Comparison of ENCODE assay signal across 8 cellular contexts in genomic region chr15:60399246-60399915, GRCh38. TPM values are rescaled to one million over a fixed set of nuclear protein-coding genes. Genes with fewer than 3 reads are reported as not detected.
DNase-seq lines count a peak whose midpoint lies in the region; ATAC-seq, FAIRE-seq and TF ChIP-seq lines count a peak whose summit lies in the region.

No MANE protein-coding gene starts in this region.

- WGBS in H9 (ENCODE audit: extremely low coverage, insufficient read length, low lambda C conversion rate) = no CpG with 5 or more reads among the region's 21 CpGs

- H3K4ac ChIP-seq in H9 (ENCODE audit: low read depth, low read length) = no peak overlapping the region

- H3K79me2 ChIP-seq in H9 (ENCODE audit: insufficient read depth, low read length) = peaks cover 6% of the 10 kb centered on the region; the same call in 1 of the 2 replicates

- H2AFZ ChIP-seq in H9 (ENCODE audit: low read length) = peak overlapping the region; percentile 50

- peaks cover 0 to 3% (median 0%) of the 10 kb centered on the region in 3 experiments; a peak in 2 of 7 replicates for H3K36me3 Mint-ChIP-seq in H9 (ENCODE audit: insufficient read depth in 1 of 3, low read depth in 3 of 3)
- H3K36me3 Mint-ChIP-seq in activated B cell treated with CpG ODN at 0.5 μM for 24 hours (ENCODE audit: low read depth) = peaks cover 22% of the 10 kb centered on the region

- peaks cover 38% of the 10 kb centered on the region for H3K27me3 Mint-ChIP-seq in H9 (ENCODE audit: low read depth)
- H3K27me3 Mint-ChIP-seq in activated B cell treated with CpG ODN at 0.5 μM for 24 hours = no peaks in the 10 kb centered on the region

- TF ChIP-seq CTCF in H9 (conservative IDR thresholded peaks at IDR 0.05) = no peak
- no peak for TF ChIP-seq CTCF in activated B cell treated with CpG ODN at 0.5 μM for 24 hours (IDR thresholded peaks at IDR 0.05)
- no peak for TF ChIP-seq CTCF in foreskin keratinocyte (conservative IDR thresholded peaks at IDR 0.05)

- H3K56ac ChIP-seq in H9 (ENCODE audit: insufficient read length, low read depth, low read length) = no peak overlapping the region

- no peak overlapping the region for H3K23ac ChIP-seq in H9 (ENCODE audit: insufficient read length, low read depth, low read length)

- H3K79me1 ChIP-seq in H9 (ENCODE audit: insufficient read depth, low read depth, low read length, poor library complexity, severe bottlenecking) = no peaks in the 10 kb centered on the region

- H2BK15ac ChIP-seq in H9 (ENCODE audit: low read depth, low read length) = no peak overlapping the region

- no peak overlapping the region for H2BK120ac ChIP-seq in H9 (ENCODE audit: low read depth, low read length, poor library complexity, severe bottlenecking)

- peaks cover 0 to 7% (median 0%) of the 10 kb centered on the region in 3 donors for H3K36me3 ChIP-seq in skeletal muscle tissue (ENCODE audit: control insufficient read depth in 3 of 3, insufficient read depth in 3 of 3, low read length in 3 of 3)

- H3K4me1 ChIP-seq in H9 (ENCODE audit: insufficient read depth, low read length) (peaks cover 9% of the 10 kb centered on the region; the same call in 1 of the 2 replicates), foreskin keratinocyte (peaks cover 23% of the 10 kb centered on the region), skeletal muscle tissue (ENCODE audit: control insufficient read depth in 3 of 3, insufficient read depth in 3 of 3, low read length in 3 of 3) (peaks cover 29 to 37% (median 37%) of the 10 kb centered on the region in 3 donors)

- no peak for TF ChIP-seq POLR2A in H54 (IDR thresholded peaks at IDR 0.05; ENCODE audit: low read depth, low read length)

- H3K9ac ChIP-seq in H9 (ENCODE audit: extremely low read depth, insufficient read length, low read length) (peak overlapping the region; percentile 30), skeletal muscle tissue (ENCODE audit: low read depth in 1 of 3, low read length in 3 of 3) (peak overlapping the region; percentile 51 to 82 (median 80))

- no peak for FAIRE-seq in H54 (lab: Jason Lieb, UNC)

- H3K23me2 ChIP-seq in H9 (ENCODE audit: insufficient read length, low read depth, low read length, poor library complexity, severe bottlenecking) = peaks cover 23% of the 10 kb centered on the region

- H3K27ac Mint-ChIP-seq in H9 (no peak overlapping the region), activated B cell treated with CpG ODN at 0.5 μM for 24 hours (peak overlapping the region; percentile 89)

- H4K8ac ChIP-seq in H9 (replicated peaks; ENCODE audit: insufficient read length, low read depth, low read length) = no peak overlapping the region

- peak overlapping the region; percentile 92 for H3K18ac ChIP-seq in H9 (ENCODE audit: insufficient read length, low read depth, low read length)

- H3T11ph ChIP-seq in H9 (ENCODE audit: low read length) = no peak overlapping the region

- no peak overlapping the region for H2BK12ac ChIP-seq in H9 (ENCODE audit: insufficient read length, low read depth, low read length)

- H3K9me3 ChIP-seq in H9 (ENCODE audit: control insufficient read depth, low read depth, low read length) (no peaks in the 10 kb centered on the region), skeletal muscle tissue (ENCODE audit: control insufficient read depth in 3 of 3, low read length in 3 of 3) (no peaks in the 10 kb centered on the region)

- no peak overlapping the region for H2BK5ac ChIP-seq in H9 (ENCODE audit: insufficient read length, low read length)

- H3K14ac ChIP-seq in H9 (ENCODE audit: insufficient read depth, low read length) = peak overlapping the region; percentile 92

- ATAC-seq in activated B cell treated with CpG ODN at 0.5 μM for 24 hours (ENCODE audit: low read depth) = no peak
- ATAC-seq in foreskin keratinocyte = no peak
- no peak for ATAC-seq in HG03571 (IDR thresholded peaks at IDR 0.05; ENCODE audit: unreplicated experiment)

- H3K4me2 ChIP-seq in H9 (ENCODE audit: insufficient read depth, insufficient read length, low read length) = peak overlapping the region; percentile 87

- H3K27ac ChIP-seq in H9 (ENCODE audit: insufficient read length, low read depth, low read length) (no peak overlapping the region), foreskin keratinocyte (peak overlapping the region; percentile 89), skeletal muscle tissue (ENCODE audit: low read depth, low read length) (peak overlapping the region; percentile 96)

- intact Hi-C loops in activated B cell treated with CpG ODN at 0.5 μM for 24 hours (cut with micrococcal nuclease) = loop anchor here (5.0 to 10.0 kb wide), 2 partner anchors 43 to 1665 kb away; partner anchors contain the start of genes C2CD4A and VPS13C

- H2AK5ac ChIP-seq in H9 (ENCODE audit: insufficient read length, low read length) = no peak overlapping the region

- H3K9me3 Mint-ChIP-seq in H9 = no peaks in the 10 kb centered on the region; a peak in 1 of 5 replicates
- H3K9me3 Mint-ChIP-seq in activated B cell treated with CpG ODN at 0.5 μM for 24 hours = no peaks in the 10 kb centered on the region

- DNase-seq in H9 (no peak), activated B cell treated with CpG ODN at 0.5 μM for 24 hours (no peak), foreskin keratinocyte (no peak), H54 (ENCODE audit: insufficient read length, low spot score) (no peak), COR-L47 (lab: John Stamatoyannopoulos, UW) (no peak), ureter (ENCODE audit: low spot score) (no peak)

- no peak overlapping the region for H4K5ac ChIP-seq in H9 (ENCODE audit: insufficient read length, low read depth, low read length)

- H3K4me3 Mint-ChIP-seq in H9 (peak overlapping the region; percentile 70 to 83), activated B cell treated with CpG ODN at 0.5 μM for 24 hours (peak overlapping the region; percentile 83)

- H2BK20ac ChIP-seq in H9 (ENCODE audit: low read depth, low read length, poor library complexity, severe bottlenecking) = no peak overlapping the region

- peaks cover 48 to 49% of the 10 kb centered on the region in 2 experiments for H3K4me1 Mint-ChIP-seq in H9
- H3K4me1 Mint-ChIP-seq in activated B cell treated with CpG ODN at 0.5 μM for 24 hours = peaks cover 34% of the 10 kb centered on the region

- peak overlapping the region; percentile 45 to 69 (median 56) for H3K4me3 ChIP-seq in skeletal muscle tissue (ENCODE audit: low read length in 3 of 3)

- H4K91ac ChIP-seq in H9 (ENCODE audit: insufficient read length, low read depth, low read length) = no peak overlapping the region

- H3K27me3 ChIP-seq in H9 (ENCODE audit: insufficient read depth, low read length) (peaks cover 1% of the 10 kb centered on the region; the same call in 1 of the 2 replicates), foreskin keratinocyte (no peaks in the 10 kb centered on the region), skeletal muscle tissue (ENCODE audit: control insufficient read depth in 3 of 3, insufficient read depth in 3 of 3, low read length in 3 of 3) (no peaks in the 10 kb centered on the region)

- H4K20me1 ChIP-seq in H9 (ENCODE audit: control insufficient read depth, insufficient read depth, insufficient read length) = no peaks in the 10 kb centered on the region

- POLR2A ChIA-PET in activated B cell treated with CpG ODN at 0.5 μM for 24 hours (lab: Charles Lee) = interaction anchor here (0.6 to 1.9 kb wide), 3 partner anchors 56 to 1099 kb away, joined by 3 to 27 read pairs (median 7); partner anchors contain the start of gene ICE2

- CTCF ChIA-PET in activated B cell treated with CpG ODN at 0.5 μM for 24 hours (lab: Charles Lee) = interaction anchor here (1.0 kb wide), 1 partner anchor 109 kb away, joined by 3 read pairs; no protein-coding TSS in a partner anchor

RNA-seq across cellular contexts. Expression of gene ANXA2, which starts 1.6 kb away (rescaled TPM):
- 126 and 127 TPM in 2 replicates for total RNA-seq in H9 (2021)
- total RNA-seq in activated B cell treated with CpG ODN at 0.5 μM for 24 hours = 218 and 231 TPM in 2 replicates
- total RNA-seq in foreskin keratinocyte = 7,195 and 7,994 TPM in 2 replicates
- 7,399 and 7,770 TPM in 2 replicates for polyA plus RNA-seq in foreskin keratinocyte
- total RNA-seq in skeletal muscle tissue = 631 TPM
- 684 TPM for total RNA-seq in ureter

Comparison
In these comparisons a context has a peak if more than half of its experiments do, and no peak if none do; other contexts are left out.
1. RNA of gene ANXA2, which starts 1.6 kb away (total RNA-seq): 7,195 to 7,994 TPM in foreskin keratinocyte; 684 TPM in ureter (single experiment), 631 TPM in skeletal muscle tissue (single experiment), 218 to 231 TPM in activated B cell treated with CpG ODN at 0.5 μM for 24 hours and 126 to 127 TPM in H9; every median in the first group is over 10 times any median in the second.